In the genomic region with DNA sequence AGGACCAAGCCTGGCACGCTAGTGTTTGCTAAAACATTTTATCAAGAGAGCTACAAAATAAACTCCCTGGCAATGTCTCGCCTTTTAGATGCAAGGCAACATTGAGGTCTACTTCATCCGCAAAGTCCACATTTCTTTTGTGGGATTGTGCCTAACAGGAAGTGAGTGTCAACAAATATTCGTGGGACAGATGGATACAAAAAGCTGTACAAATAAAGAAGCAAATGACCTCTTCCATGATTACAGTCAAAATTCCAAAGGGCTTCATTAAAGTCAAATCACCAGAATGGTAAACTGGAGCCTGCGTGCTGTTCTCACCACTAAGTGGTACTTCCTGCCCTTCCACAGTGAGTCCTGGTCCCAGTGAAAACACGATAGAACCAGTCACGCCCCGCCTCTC, we compare ENCODE assay signal across 15 cellular contexts. TPM values are rescaled to one million over a fixed set of nuclear protein-coding genes. Genes with fewer than 3 reads are reported as not detected.
"Had no signal": no experiment of that assay in that cellular context is flagged by ENCODE, and none has a peak within 500 bp of the region (broad histone marks: within the 10 kb centered on the region; RNA-seq: fewer than 3 reads in every experiment).

No MANE protein-coding gene starts in this region.

- DNase-seq: activated CD4-positive, alpha-beta T cell treated with anti-CD3 and anti-CD28 coated beads, Interleukin-2, amount 10 ng/mL, durations not matched to agents 24 days and 14 days; activated CD4-positive, CD25-positive, alpha-beta regulatory T cell; activated CD8-positive, alpha-beta T cell treated with anti-CD3 and anti-CD28 coated beads for 36 hours; activated naive CD4-positive, alpha-beta T cell; activated naive CD8-positive, alpha-beta T cell treated with anti-CD3 and anti-CD28 coated beads for 36 hours; activated T-cell treated with anti-CD3 and anti-CD28 coated beads, Interleukin-2, amount 50 U/mL, for 1 hour; amniotic stem cell; effector CD8-positive, alpha-beta T cell; heart left ventricle; sigmoid colon; stimulated activated CD4-positive, alpha-beta T cell treated with anti-CD3 and anti-CD28 coated beads, Interleukin-4, amount 100 ng/mL, for 24 hours had no signal

- ATAC-seq: activated CD8-positive, alpha-beta T cell treated with anti-CD3 and anti-CD28 coated beads for 36 hours; activated T-helper 17 cell treated with anti-CD3 and anti-CD28 coated beads, Interleukin-2, amount 50 U/mL, for 72 hours; gastroesophageal sphincter; heart left ventricle; natural killer cell treated with Interleukin-12 subunit alpha and Interleukin-12 subunit beta and Interleukin-15 and Interleukin-18, amount 100 ng/mL, for 72 hours; stimulated activated memory B cell treated with anti-CD40 and anti-IgM and Interleukin-4, amounts not matched to agents 10 μg/mL and 1 μg/mL and 100 μg/mL, for 72 hours had no signal

RNA-seq across cellular contexts. Expression of a gene that starts 40.4 kb away (rescaled TPM):
- total RNA-seq: activated CD8-positive, alpha-beta T cell treated with anti-CD3 and anti-CD28 coated beads for 36 hours had no signal
